1 cellular context compared by ENCODE assay signal in the genomic region with DNA sequence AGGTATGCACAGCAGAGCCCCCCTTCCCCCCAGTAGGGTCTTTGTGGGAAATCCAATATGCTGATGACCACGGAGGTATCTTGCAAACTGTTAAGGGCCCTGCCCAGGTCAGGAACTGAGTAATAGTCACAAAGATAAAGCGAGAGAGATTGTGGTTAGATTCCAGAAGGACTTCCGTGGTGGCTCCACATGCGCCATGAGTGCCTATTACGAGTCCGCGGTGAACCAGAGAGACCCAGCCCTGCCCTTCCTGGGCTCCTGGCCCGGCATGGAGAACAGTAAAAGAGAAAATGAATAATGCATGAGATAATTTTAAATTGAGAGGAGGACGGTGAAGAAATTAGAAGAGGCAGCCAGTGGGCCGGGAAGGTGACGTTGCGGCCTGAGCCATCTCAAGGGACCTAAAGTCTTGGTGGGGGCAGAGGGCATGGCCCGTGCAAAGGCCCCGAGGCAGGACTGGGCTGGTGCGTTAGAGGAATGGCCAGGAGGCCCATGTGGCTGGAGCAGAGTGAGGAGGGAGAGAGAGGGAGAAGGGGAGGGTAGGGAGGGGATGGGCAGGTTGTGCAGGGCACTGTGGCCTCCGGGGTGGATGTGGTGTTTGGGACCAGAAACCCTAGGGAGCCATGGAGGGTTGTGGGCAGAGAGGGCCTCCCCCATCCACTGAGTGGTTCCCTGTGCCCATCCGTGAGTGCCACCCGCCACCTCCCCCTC.
TF ChIP-seq lines count a peak whose summit lies in the region.

No MANE protein-coding gene starts in this region.

TF ChIP-seq in HCT116, 20 proteins besides CTCF, POLR2A, EP300 and RAD21:
- TF ChIP-seq CEBPB (IDR thresholded peaks at IDR 0.05; ENCODE audit: low read depth) = no peak
- no peak for TF ChIP-seq EGR1 (IDR thresholded peaks at IDR 0.05; ENCODE audit: low read depth)
- no peak for TF ChIP-seq SIN3A (IDR thresholded peaks at IDR 0.05; ENCODE audit: low read depth)
TF ChIP-seq in HCT116: peak in this region for 0.
